1 cellular context compared by ENCODE assay signal in the genomic region with DNA sequence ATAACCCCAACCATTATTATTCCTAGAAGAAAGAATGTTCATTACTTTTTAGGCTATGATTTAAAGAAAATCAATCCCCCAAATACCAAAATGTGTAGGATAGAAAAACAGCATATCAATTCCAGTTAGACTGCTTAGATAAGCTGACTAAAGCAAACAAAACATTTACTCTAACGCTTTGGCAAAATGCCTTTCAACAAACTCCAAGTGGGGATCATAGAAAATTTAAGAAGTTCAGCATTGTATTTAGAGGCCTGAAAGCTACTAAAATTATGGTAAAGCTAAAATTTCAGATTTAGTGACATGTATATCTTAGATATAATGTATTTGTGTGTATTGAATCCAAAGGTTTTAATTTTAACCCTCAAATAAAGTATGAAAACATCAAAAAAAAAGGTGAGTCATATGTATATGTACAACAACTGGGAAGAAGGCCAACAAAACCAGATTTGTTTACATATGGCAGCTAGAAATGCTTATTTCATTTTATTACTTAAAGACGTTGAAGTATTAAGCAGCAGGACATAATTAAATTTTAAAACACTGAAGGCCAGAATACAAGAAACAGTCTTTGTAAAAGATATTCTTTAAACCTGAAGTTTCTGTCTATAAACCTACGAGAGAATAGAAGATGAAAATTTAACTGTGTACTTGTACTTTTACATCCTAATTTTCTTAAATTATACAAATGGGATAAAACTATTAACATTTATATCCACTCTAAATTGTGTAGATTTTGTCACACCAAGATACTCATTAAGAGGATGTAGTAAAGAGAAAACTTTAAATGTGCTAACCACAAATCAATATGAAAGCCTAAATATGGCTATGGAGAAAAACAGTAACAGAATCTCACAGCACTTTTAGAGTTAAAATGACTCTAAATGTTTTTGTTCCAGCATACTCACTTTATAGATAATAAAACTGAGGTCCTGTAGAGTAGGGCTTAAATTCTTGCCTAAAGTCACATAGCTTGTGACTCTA.
TF ChIP-seq lines count a peak whose summit lies in the region.

No MANE protein-coding gene starts in this region.

TF ChIP-seq in HEK293, 187 proteins besides CTCF, POLR2A, EP300 and RAD21 (continued from another document and continues in another):
- peak; percentile 29; the same call in 1 of the 2 replicates for TF ChIP-seq ZNF394 (tag by site-specific recombination; IDR thresholded peaks at IDR 0.05; ENCODE audit: borderline replicate concordance)
- TF ChIP-seq, protein P1, sequence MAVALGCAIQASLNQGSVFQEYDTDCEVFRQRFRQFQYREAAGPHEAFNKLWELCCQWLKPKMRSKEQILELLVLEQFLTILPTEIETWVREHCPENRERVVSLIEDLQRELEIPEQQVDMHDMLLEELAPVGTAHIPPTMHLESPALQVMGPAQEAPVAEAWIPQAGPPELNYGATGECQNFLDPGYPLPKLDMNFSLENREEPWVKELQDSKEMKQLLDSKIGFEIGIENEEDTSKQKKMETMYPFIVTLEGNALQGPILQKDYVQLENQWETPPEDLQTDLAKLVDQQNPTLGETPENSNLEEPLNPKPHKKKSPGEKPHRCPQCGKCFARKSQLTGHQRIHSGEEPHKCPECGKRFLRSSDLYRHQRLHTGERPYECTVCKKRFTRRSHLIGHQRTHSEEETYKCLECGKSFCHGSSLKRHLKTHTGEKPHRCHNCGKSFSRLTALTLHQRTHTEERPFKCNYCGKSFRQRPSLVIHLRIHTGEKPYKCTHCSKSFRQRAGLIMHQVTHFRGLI (tag by site-specific recombination; IDR thresholded peaks at IDR 0.05): no peak; the same call in 1 of the 2 replicates
- 0 out of 2 replicates have a peak, but pooled peaks have one; percentile 41 for TF ChIP-seq TSHZ1 (tag by site-specific recombination; IDR thresholded peaks at IDR 0.05; ENCODE audit: borderline replicate concordance)
- no peak for TF ChIP-seq ZNF548 (tag by site-specific recombination; IDR thresholded peaks at IDR 0.05)
- no peak for TF ChIP-seq SCRT1 (tag by site-specific recombination; IDR thresholded peaks at IDR 0.05; ENCODE audit: borderline replicate concordance)
- TF ChIP-seq OSR2 (tag by site-specific recombination; IDR thresholded peaks at IDR 0.05): peak; percentile 92
- no peak for TF ChIP-seq ZNF48 (tag by site-specific recombination; IDR thresholded peaks at IDR 0.05)
- no peak for TF ChIP-seq ZNF707 (tag by site-specific recombination; IDR thresholded peaks at IDR 0.05)
- TF ChIP-seq, protein P2, sequence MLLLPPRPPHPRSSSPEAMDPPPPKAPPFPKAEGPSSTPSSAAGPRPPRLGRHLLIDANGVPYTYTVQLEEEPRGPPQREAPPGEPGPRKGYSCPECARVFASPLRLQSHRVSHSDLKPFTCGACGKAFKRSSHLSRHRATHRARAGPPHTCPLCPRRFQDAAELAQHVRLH (tag by site-specific recombination; IDR thresholded peaks at IDR 0.05): peak; percentile 52; the same call in 1 of the 2 replicates
- TF ChIP-seq, protein P3, sequence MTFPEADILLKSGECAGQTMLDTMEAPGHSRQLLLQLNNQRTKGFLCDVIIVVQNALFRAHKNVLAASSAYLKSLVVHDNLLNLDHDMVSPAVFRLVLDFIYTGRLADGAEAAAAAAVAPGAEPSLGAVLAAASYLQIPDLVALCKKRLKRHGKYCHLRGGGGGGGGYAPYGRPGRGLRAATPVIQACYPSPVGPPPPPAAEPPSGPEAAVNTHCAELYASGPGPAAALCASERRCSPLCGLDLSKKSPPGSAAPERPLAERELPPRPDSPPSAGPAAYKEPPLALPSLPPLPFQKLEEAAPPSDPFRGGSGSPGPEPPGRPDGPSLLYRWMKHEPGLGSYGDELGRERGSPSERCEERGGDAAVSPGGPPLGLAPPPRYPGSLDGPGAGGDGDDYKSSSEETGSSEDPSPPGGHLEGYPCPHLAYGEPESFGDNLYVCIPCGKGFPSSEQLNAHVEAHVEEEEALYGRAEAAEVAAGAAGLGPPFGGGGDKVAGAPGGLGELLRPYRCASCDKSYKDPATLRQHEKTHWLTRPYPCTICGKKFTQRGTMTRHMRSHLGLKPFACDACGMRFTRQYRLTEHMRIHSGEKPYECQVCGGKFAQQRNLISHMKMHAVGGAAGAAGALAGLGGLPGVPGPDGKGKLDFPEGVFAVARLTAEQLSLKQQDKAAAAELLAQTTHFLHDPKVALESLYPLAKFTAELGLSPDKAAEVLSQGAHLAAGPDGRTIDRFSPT (tag by site-specific recombination; IDR thresholded peaks at IDR 0.05): peak; percentile 77
- peak; percentile 92 for TF ChIP-seq SP7 (tag by site-specific recombination; IDR thresholded peaks at IDR 0.05)
- no peak for TF ChIP-seq ZFP69B (tag by site-specific recombination; IDR thresholded peaks at IDR 0.05)
- TF ChIP-seq PATZ1 (tag by site-specific recombination; IDR thresholded peaks at IDR 0.05): 0 out of 2 replicates have a peak, but pooled peaks have one; percentile 14
- peak; percentile 23; the same call in 1 of the 2 replicates for TF ChIP-seq GLI2 (tag by site-specific recombination; IDR thresholded peaks at IDR 0.05; ENCODE audit: borderline replicate concordance, low read depth)
- peak; percentile 92 for TF ChIP-seq BCL6B (tag by site-specific recombination; IDR thresholded peaks at IDR 0.05)
- peak; percentile 49 for TF ChIP-seq ZEB2 (tag by site-specific recombination; IDR thresholded peaks at IDR 0.05)
- TF ChIP-seq ZFHX2 (tag by site-specific recombination; conservative IDR thresholded peaks at IDR 0.05): peak; percentile 42
- TF ChIP-seq MZF1 (tag by site-specific recombination; IDR thresholded peaks at IDR 0.05; ENCODE audit: borderline replicate concordance): peak; percentile 97
- peak; percentile 93 for TF ChIP-seq ZNF366 (tag by site-specific recombination; conservative IDR thresholded peaks at IDR 0.05)
- TF ChIP-seq FEZF1 (tag by site-specific recombination; IDR thresholded peaks at IDR 0.05): peak; percentile 90
- peak; percentile 82 for TF ChIP-seq IKZF3 (tag by site-specific recombination; IDR thresholded peaks at IDR 0.05)
- TF ChIP-seq ZNF621 (tag by site-specific recombination; IDR thresholded peaks at IDR 0.05): no peak
- TF ChIP-seq, protein P4, sequence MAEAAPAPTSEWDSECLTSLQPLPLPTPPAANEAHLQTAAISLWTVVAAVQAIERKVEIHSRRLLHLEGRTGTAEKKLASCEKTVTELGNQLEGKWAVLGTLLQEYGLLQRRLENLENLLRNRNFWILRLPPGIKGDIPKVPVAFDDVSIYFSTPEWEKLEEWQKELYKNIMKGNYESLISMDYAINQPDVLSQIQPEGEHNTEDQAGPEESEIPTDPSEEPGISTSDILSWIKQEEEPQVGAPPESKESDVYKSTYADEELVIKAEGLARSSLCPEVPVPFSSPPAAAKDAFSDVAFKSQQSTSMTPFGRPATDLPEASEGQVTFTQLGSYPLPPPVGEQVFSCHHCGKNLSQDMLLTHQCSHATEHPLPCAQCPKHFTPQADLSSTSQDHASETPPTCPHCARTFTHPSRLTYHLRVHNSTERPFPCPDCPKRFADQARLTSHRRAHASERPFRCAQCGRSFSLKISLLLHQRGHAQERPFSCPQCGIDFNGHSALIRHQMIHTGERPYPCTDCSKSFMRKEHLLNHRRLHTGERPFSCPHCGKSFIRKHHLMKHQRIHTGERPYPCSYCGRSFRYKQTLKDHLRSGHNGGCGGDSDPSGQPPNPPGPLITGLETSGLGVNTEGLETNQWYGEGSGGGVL (tag by site-specific recombination; IDR thresholded peaks at IDR 0.05): peak; percentile 33; the same call in 1 of the 2 replicates
- TF ChIP-seq, protein P5, sequence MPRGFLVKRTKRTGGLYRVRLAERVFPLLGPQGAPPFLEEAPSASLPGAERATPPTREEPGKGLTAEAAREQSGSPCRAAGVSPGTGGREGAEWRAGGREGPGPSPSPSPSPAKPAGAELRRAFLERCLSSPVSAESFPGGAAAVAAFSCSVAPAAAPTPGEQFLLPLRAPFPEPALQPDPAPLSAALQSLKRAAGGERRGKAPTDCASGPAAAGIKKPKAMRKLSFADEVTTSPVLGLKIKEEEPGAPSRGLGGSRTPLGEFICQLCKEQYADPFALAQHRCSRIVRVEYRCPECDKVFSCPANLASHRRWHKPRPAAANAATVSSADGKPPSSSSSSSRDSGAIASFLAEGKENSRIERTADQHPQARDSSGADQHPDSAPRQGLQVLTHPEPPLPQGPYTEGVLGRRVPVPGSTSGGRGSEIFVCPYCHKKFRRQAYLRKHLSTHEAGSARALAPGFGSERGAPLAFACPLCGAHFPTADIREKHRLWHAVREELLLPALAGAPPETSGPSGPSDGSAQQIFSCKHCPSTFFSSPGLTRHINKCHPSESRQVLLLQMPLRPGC (tag by site-specific recombination; IDR thresholded peaks at IDR 0.05): 0 out of 2 replicates have a peak, but pooled peaks have one; percentile 22
- TF ChIP-seq, protein P6, sequence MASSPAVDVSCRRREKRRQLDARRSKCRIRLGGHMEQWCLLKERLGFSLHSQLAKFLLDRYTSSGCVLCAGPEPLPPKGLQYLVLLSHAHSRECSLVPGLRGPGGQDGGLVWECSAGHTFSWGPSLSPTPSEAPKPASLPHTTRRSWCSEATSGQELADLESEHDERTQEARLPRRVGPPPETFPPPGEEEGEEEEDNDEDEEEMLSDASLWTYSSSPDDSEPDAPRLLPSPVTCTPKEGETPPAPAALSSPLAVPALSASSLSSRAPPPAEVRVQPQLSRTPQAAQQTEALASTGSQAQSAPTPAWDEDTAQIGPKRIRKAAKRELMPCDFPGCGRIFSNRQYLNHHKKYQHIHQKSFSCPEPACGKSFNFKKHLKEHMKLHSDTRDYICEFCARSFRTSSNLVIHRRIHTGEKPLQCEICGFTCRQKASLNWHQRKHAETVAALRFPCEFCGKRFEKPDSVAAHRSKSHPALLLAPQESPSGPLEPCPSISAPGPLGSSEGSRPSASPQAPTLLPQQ (tag by site-specific recombination; IDR thresholded peaks at IDR 0.05): peak; percentile 40; the same call in 1 of the 2 replicates
- peak; percentile 28 for TF ChIP-seq ZXDB (tag by site-specific recombination; IDR thresholded peaks at IDR 0.05)
- peak; percentile 95 for TF ChIP-seq ZNF843 (tag by site-specific recombination; IDR thresholded peaks at IDR 0.05)
- TF ChIP-seq ZNF121 (tag by site-specific recombination; IDR thresholded peaks at IDR 0.05): peak; percentile 40; the same call in 1 of the 2 replicates
- TF ChIP-seq ZNF600 (tag by site-specific recombination; IDR thresholded peaks at IDR 0.05): no peak
- TF ChIP-seq PRDM4 (tag by site-specific recombination; IDR thresholded peaks at IDR 0.05): peak; percentile 89
